In the genomic region with DNA sequence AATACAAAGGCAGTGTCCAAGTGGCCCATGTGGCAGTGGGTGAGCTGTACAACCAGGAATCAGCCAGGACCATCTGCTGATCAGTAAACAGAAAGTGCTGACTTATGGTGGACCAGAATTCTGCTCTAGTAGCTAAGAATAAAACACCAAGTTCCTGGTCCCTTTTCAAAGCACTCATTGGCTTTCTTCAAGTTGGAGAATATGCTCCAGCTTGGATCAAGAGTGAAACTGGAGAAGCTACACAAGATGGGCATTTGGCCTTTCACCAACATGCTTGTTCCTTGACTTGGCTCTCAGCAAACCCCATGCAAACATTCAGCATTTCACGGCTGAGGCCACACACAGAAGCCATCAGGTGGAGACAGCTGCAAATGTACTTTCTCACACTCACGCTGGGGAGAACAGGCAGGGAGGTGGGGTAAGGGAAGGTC, we compare ENCODE assay signal across 10 cellular contexts. TPM values are rescaled to one million over a fixed set of nuclear protein-coding genes. Genes with fewer than 3 reads are reported as not detected.
DNase-seq lines count a peak whose midpoint lies in the region; ATAC-seq, FAIRE-seq and TF ChIP-seq lines count a peak whose summit lies in the region.
"Had no signal": no experiment of that assay in that cellular context is flagged by ENCODE, and none has a peak within 500 bp of the region (broad histone marks: within the 10 kb centered on the region; RNA-seq: fewer than 3 reads in every experiment).

No MANE protein-coding gene starts in this region.

- no peaks in the 10 kb centered on the region for H4K20me1 ChIP-seq in OCI-LY3 (ENCODE audit: insufficient read depth, low read length)

- no peak overlapping the region for H2AFZ ChIP-seq in OCI-LY3 (ENCODE audit: low read depth, low read length)

- FAIRE-seq in pancreas (lab: Jason Lieb, UNC), result no peak

- H3K27me3 ChIP-seq in OCI-LY3 (ENCODE audit: low read depth, low read length), result no peaks in the 10 kb centered on the region
- no peaks in the 10 kb centered on the region for H3K27me3 ChIP-seq in pancreas

- no peak for DNase-seq in pancreas
- DNase-seq in endothelial cell (ENCODE audit: low spot score), result no peak
- no peak for DNase-seq in immature natural killer cell
- no peak for DNase-seq in chondrocyte (ENCODE audit: low spot score)
- DNase-seq: activated CD8-positive, alpha-beta T cell treated with anti-CD3 and anti-CD28 coated beads for 36 hours; foreskin keratinocyte had no signal

- no peak overlapping the region for H3K27ac ChIP-seq in OCI-LY3 (ENCODE audit: low read length)
- peak overlapping the region in 1 of 4 donors; percentile 4 for H3K27ac ChIP-seq in pancreas
- H3K27ac ChIP-seq: foreskin keratinocyte had no signal

- no peak overlapping the region for H3K4me3 ChIP-seq in OCI-LY3 (ENCODE audit: low read length)
- H3K4me3 ChIP-seq in pancreas, result no peak overlapping the region

- H3K9me3 ChIP-seq in OCI-LY3 (ENCODE audit: insufficient read depth, low read length) (no peaks in the 10 kb centered on the region), pancreas (no peaks in the 10 kb centered on the region)

- H3K36me3 Mint-ChIP-seq in endothelial cell (ENCODE audit: low read depth, unreplicated experiment) (peaks cover 7% of the 10 kb centered on the region), immature natural killer cell (peaks cover 0 to 11% (median 0%) of the 10 kb centered on the region in 3 donors), chondrocyte (ENCODE audit: low read depth) (no peaks in the 10 kb centered on the region)

- H3K27ac Mint-ChIP-seq in endothelial cell (ENCODE audit: unreplicated experiment) (no peak overlapping the region), immature natural killer cell (no peak overlapping the region), chondrocyte (ENCODE audit: unreplicated experiment) (no peak overlapping the region)
- H3K27ac Mint-ChIP-seq: activated CD8-positive, alpha-beta T cell treated with anti-CD3 and anti-CD28 coated beads for 36 hours had no signal

- H3K79me2 ChIP-seq in OCI-LY3 (ENCODE audit: low read length), result no peaks in the 10 kb centered on the region

- peak; percentile 45 for ATAC-seq in GM18861 (IDR thresholded peaks at IDR 0.05; ENCODE audit: unreplicated experiment)
- peak; percentile 88 for ATAC-seq in HG02678 (IDR thresholded peaks at IDR 0.05; ENCODE audit: unreplicated experiment)
- ATAC-seq in pancreas, result peak in 3 of 4 donors; percentile 67 to 83 (median 70)
- no peak for ATAC-seq in HG02938 (IDR thresholded peaks at IDR 0.05; ENCODE audit: unreplicated experiment)
- ATAC-seq: activated CD8-positive, alpha-beta T cell treated with anti-CD3 and anti-CD28 coated beads for 36 hours; foreskin keratinocyte had no signal

- H3K4me1 ChIP-seq in OCI-LY3 (ENCODE audit: low read length) (peaks cover 19% of the 10 kb centered on the region), pancreas (no peaks in the 10 kb centered on the region)
- H3K4me1 ChIP-seq: foreskin keratinocyte had no signal

- H3K9me3 Mint-ChIP-seq in endothelial cell (ENCODE audit: unreplicated experiment), result no peaks in the 10 kb centered on the region
- H3K9me3 Mint-ChIP-seq in immature natural killer cell, result no peaks in the 10 kb centered on the region
- no peaks in the 10 kb centered on the region for H3K9me3 Mint-ChIP-seq in chondrocyte (ENCODE audit: low read depth)
- H3K9me3 Mint-ChIP-seq: activated CD8-positive, alpha-beta T cell treated with anti-CD3 and anti-CD28 coated beads for 36 hours had no signal

- intact Hi-C loops in pancreas (cut with DNase I), result no loop called here

- 13 to 19% methylated on average over 2 of the region's 2 CpGs for WGBS in pancreas, 2 donors

- H3K9ac ChIP-seq in OCI-LY3 (ENCODE audit: low read length), result no peak overlapping the region

- peaks cover 21% of the 10 kb centered on the region for H3K4me1 Mint-ChIP-seq in endothelial cell (ENCODE audit: unreplicated experiment)
- no peaks in the 10 kb centered on the region for H3K4me1 Mint-ChIP-seq in immature natural killer cell
- H3K4me1 Mint-ChIP-seq in chondrocyte (ENCODE audit: low read depth), result peaks cover 16% of the 10 kb centered on the region

- TF ChIP-seq CTCF in OCI-LY3 (IDR thresholded peaks at IDR 0.05; ENCODE audit: low read depth, low read length) (no peak), pancreas (IDR thresholded peaks at IDR 0.05) (no peak), endothelial cell (IDR thresholded peaks at IDR 0.05; ENCODE audit: unreplicated experiment) (no peak), chondrocyte (IDR thresholded peaks at IDR 0.05) (no peak)

- H3K4me2 ChIP-seq in OCI-LY3 (ENCODE audit: low read length), result peak overlapping the region; percentile 30

- no peaks in the 10 kb centered on the region for H3K27me3 Mint-ChIP-seq in endothelial cell (ENCODE audit: unreplicated experiment)
- H3K27me3 Mint-ChIP-seq in immature natural killer cell (ENCODE audit: low read depth in 3 of 3), result peaks cover 6 to 9% (median 7%) of the 10 kb centered on the region in 3 donors
- H3K27me3 Mint-ChIP-seq in chondrocyte (ENCODE audit: low read depth), result no peaks in the 10 kb centered on the region
- H3K27me3 Mint-ChIP-seq: activated CD8-positive, alpha-beta T cell treated with anti-CD3 and anti-CD28 coated beads for 36 hours had no signal

- H3K36me3 ChIP-seq in OCI-LY3 (replicated peaks; ENCODE audit: low read depth, low read length) (no peaks in the 10 kb centered on the region), pancreas (no peaks in the 10 kb centered on the region)

- no peak overlapping the region for H3K4me3 Mint-ChIP-seq in endothelial cell (ENCODE audit: unreplicated experiment)
- no peak overlapping the region for H3K4me3 Mint-ChIP-seq in immature natural killer cell
- no peak overlapping the region for H3K4me3 Mint-ChIP-seq in chondrocyte (ENCODE audit: unreplicated experiment)
- H3K4me3 Mint-ChIP-seq: activated CD8-positive, alpha-beta T cell treated with anti-CD3 and anti-CD28 coated beads for 36 hours had no signal

RNA-seq across cellular contexts. Expression of a gene that starts 32.1 kb away (rescaled TPM):
- total RNA-seq in pancreas (1 to 10 TPM; 3.3 to 7.5 (median 3.9) TPM), endothelial cell (ENCODE audit: unreplicated experiment) (47.9 TPM), chondrocyte (1.5 to 2.2 TPM (median 2.0 TPM) in 3 replicates)
- polyA plus RNA-seq in pancreas (1 to 10 TPM; 2.8 to 4.9 TPM), immature natural killer cell (1 to 10 TPM; 2.6 to 4.6 (median 3.4) TPM)
